1 cellular context compared by ENCODE assay signal in genomic region chr16:1019234-1019933, GRCh38.
A peak's percentile ranks its signal among the peaks of the same experiment; 100 is the strongest.
TF ChIP-seq lines count a peak whose summit lies in the region.

No MANE protein-coding gene starts in this region.

TF ChIP-seq in HEK293, 187 proteins besides CTCF, POLR2A, EP300 and RAD21 (continued from another document and continues in another):
- TF ChIP-seq HIC1 (tag by site-specific recombination; IDR thresholded peaks at IDR 0.05) (peak; percentile 51), GLI2 (tag by site-specific recombination; IDR thresholded peaks at IDR 0.05; ENCODE audit: borderline replicate concordance, low read depth) (no peak; the same call in 1 of the 2 replicates), ZNF394 (tag by site-specific recombination; IDR thresholded peaks at IDR 0.05; ENCODE audit: borderline replicate concordance) (no peak), ZNF362 (tag by site-specific recombination; IDR thresholded peaks at IDR 0.05) (no peak), PRDM6 (tag by site-specific recombination; IDR thresholded peaks at IDR 0.05) (no peak), ZNF692 (tag by site-specific recombination; IDR thresholded peaks at IDR 0.05) (0 out of 2 replicates have a peak, but pooled peaks have one; percentile 39), HOXC10 (CRISPR knock-in tag; IDR thresholded peaks at IDR 0.05) (no peak), ZNF23 (tag by site-specific recombination; IDR thresholded peaks at IDR 0.05; ENCODE audit: borderline replicate concordance) (no peak), ZNF426 (tag by site-specific recombination; IDR thresholded peaks at IDR 0.05) (no peak), ZNF518A (tag by site-specific recombination; conservative IDR thresholded peaks at IDR 0.05; ENCODE audit: low read depth) (no peak), ZNF707 (tag by site-specific recombination; IDR thresholded peaks at IDR 0.05) (no peak), ZNF791 (tag by site-specific recombination; IDR thresholded peaks at IDR 0.05) (no peak), HOXA7 (CRISPR knock-in tag; IDR thresholded peaks at IDR 0.05; ENCODE audit: borderline replicate concordance) (no peak), ZNF837 (tag by site-specific recombination; IDR thresholded peaks at IDR 0.05) (no peak), PBX3 (CRISPR knock-in tag; IDR thresholded peaks at IDR 0.05) (no peak), INSM2 (tag by site-specific recombination; IDR thresholded peaks at IDR 0.05) (peak; percentile 74; the same call in 1 of the 2 replicates), ATF2 (tag by site-specific recombination; IDR thresholded peaks at IDR 0.05; ENCODE audit: low read depth) (no peak), ZBTB1 (tag by site-specific recombination; IDR thresholded peaks at IDR 0.05) (no peak), ZFP41 (tag by site-specific recombination; IDR thresholded peaks at IDR 0.05; ENCODE audit: borderline replicate concordance) (no peak), KLF16 (tag by site-specific recombination; IDR thresholded peaks at IDR 0.05) (0 out of 2 replicates have a peak, but pooled peaks have one; percentile 24), ZNF701 (tag by site-specific recombination; IDR thresholded peaks at IDR 0.05) (no peak), ZNF341 (tag by site-specific recombination; IDR thresholded peaks at IDR 0.05; ENCODE audit: low read depth) (no peak), ZNF335 (tag by site-specific recombination; conservative IDR thresholded peaks at IDR 0.05) (peak; percentile 57), OSR2 (tag by site-specific recombination; IDR thresholded peaks at IDR 0.05) (no peak), ZBTB48 (tag by site-specific recombination; IDR thresholded peaks at IDR 0.05) (no peak), ZSCAN30 (tag by site-specific recombination; IDR thresholded peaks at IDR 0.05) (no peak), ZNF37A (tag by site-specific recombination; IDR thresholded peaks at IDR 0.05) (no peak), SALL2 (tag by site-specific recombination; IDR thresholded peaks at IDR 0.05; ENCODE audit: borderline replicate concordance) (no peak), ZNF211 (tag by site-specific recombination; IDR thresholded peaks at IDR 0.05; ENCODE audit: low read depth) (no peak), EGR2 (tag by site-specific recombination; IDR thresholded peaks at IDR 0.05; ENCODE audit: low read depth) (peak; percentile 55; the same call in 1 of the 2 replicates), ZNF175 (tag by site-specific recombination; IDR thresholded peaks at IDR 0.05) (no peak), ZNF626 (tag by site-specific recombination; IDR thresholded peaks at IDR 0.05) (no peak), ZNF248 (tag by site-specific recombination; IDR thresholded peaks at IDR 0.05) (no peak), ZNF155 (tag by site-specific recombination; IDR thresholded peaks at IDR 0.05) (no peak), ZNF623 (tag by site-specific recombination; IDR thresholded peaks at IDR 0.05) (no peak), REST (tag by site-specific recombination; IDR thresholded peaks at IDR 0.05) (no peak), ZNF785 (tag by site-specific recombination; IDR thresholded peaks at IDR 0.05) (no peak), ZNF132 (tag by site-specific recombination; IDR thresholded peaks at IDR 0.05; ENCODE audit: borderline replicate concordance) (no peak), ZNF544 (tag by site-specific recombination; IDR thresholded peaks at IDR 0.05) (no peak)
